In the genomic region with DNA sequence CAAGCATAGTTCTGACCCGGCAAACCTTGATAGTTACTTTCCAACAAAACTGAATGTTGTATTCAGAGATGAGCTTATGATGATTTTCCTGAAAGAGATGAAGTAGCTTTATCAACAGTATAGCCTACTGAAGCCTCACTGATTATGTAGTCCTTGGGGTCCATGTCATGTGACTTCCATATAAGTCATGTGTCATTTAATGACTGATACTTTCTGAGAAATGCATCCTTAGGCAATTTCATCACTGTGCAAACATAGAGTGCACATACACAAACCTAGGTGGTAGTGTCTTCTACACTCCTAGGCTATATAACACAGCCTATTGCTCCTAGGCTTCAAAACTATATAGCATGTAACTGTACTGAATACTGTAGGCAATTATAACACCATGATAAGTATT, we compare ENCODE assay signal across 1 cellular context.
TF ChIP-seq lines count a peak whose summit lies in the region.

No MANE protein-coding gene starts in this region.

TF ChIP-seq in IMR-90, 13 proteins besides CTCF, POLR2A, EP300 and RAD21:
- TF ChIP-seq, protein P1, sequence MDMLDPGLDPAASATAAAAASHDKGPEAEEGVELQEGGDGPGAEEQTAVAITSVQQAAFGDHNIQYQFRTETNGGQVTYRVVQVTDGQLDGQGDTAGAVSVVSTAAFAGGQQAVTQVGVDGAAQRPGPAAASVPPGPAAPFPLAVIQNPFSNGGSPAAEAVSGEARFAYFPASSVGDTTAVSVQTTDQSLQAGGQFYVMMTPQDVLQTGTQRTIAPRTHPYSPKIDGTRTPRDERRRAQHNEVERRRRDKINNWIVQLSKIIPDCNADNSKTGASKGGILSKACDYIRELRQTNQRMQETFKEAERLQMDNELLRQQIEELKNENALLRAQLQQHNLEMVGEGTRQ (IDR thresholded peaks at IDR 0.05; ENCODE audit: low read depth, low read length): peak; percentile 65
- TF ChIP-seq, protein P2, sequence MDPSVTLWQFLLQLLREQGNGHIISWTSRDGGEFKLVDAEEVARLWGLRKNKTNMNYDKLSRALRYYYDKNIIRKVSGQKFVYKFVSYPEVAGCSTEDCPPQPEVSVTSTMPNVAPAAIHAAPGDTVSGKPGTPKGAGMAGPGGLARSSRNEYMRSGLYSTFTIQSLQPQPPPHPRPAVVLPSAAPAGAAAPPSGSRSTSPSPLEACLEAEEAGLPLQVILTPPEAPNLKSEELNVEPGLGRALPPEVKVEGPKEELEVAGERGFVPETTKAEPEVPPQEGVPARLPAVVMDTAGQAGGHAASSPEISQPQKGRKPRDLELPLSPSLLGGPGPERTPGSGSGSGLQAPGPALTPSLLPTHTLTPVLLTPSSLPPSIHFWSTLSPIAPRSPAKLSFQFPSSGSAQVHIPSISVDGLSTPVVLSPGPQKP (IDR thresholded peaks at IDR 0.05; ENCODE audit: borderline replicate concordance, low read depth, low read length): no peak
TF ChIP-seq in IMR-90: peak in this region for 1.
